1 cellular context compared by ENCODE assay signal in the genomic region with DNA sequence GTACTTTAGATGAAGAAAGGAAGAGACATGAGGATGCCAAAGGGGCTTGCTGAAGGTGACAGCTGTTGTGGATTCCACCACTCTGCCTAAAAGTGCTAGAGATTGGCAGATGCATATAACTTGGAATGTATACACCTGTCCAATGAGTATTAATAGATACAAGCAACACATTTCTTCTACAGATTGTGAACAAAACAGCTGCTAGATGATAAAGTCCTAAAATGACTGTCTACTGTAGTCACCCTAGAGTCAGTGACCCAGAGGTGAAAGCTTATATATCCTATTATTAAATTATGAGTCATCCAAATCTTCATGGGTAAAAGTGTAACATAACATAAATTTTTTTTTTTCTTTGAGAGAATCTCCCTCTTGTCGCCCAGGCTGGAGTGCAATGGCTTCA.
TF ChIP-seq lines count a peak whose summit lies in the region.

No MANE protein-coding gene starts in this region.

TF ChIP-seq in HCT116, 20 proteins besides CTCF, POLR2A, EP300 and RAD21 (continued from another document):
- TF ChIP-seq, protein P1, sequence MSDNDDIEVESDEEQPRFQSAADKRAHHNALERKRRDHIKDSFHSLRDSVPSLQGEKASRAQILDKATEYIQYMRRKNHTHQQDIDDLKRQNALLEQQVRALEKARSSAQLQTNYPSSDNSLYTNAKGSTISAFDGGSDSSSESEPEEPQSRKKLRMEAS (IDR thresholded peaks at IDR 0.05), result no peak
- TF ChIP-seq ZNF274 (IDR thresholded peaks at IDR 0.05; ENCODE audit: low read depth, low read length), result no peak
- TF ChIP-seq, protein P2, sequence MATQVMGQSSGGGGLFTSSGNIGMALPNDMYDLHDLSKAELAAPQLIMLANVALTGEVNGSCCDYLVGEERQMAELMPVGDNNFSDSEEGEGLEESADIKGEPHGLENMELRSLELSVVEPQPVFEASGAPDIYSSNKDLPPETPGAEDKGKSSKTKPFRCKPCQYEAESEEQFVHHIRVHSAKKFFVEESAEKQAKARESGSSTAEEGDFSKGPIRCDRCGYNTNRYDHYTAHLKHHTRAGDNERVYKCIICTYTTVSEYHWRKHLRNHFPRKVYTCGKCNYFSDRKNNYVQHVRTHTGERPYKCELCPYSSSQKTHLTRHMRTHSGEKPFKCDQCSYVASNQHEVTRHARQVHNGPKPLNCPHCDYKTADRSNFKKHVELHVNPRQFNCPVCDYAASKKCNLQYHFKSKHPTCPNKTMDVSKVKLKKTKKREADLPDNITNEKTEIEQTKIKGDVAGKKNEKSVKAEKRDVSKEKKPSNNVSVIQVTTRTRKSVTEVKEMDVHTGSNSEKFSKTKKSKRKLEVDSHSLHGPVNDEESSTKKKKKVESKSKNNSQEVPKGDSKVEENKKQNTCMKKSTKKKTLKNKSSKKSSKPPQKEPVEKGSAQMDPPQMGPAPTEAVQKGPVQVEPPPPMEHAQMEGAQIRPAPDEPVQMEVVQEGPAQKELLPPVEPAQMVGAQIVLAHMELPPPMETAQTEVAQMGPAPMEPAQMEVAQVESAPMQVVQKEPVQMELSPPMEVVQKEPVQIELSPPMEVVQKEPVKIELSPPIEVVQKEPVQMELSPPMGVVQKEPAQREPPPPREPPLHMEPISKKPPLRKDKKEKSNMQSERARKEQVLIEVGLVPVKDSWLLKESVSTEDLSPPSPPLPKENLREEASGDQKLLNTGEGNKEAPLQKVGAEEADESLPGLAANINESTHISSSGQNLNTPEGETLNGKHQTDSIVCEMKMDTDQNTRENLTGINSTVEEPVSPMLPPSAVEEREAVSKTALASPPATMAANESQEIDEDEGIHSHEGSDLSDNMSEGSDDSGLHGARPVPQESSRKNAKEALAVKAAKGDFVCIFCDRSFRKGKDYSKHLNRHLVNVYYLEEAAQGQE (IDR thresholded peaks at IDR 0.05; ENCODE audit: low read depth), result no peak
- TF ChIP-seq EZH2phosphoT487 (IDR thresholded peaks at IDR 0.05; ENCODE audit: borderline replicate concordance), result no peak
- no peak for TF ChIP-seq ELF1 (IDR thresholded peaks at IDR 0.05; ENCODE audit: borderline replicate concordance, low read depth)
- TF ChIP-seq, protein P3, sequence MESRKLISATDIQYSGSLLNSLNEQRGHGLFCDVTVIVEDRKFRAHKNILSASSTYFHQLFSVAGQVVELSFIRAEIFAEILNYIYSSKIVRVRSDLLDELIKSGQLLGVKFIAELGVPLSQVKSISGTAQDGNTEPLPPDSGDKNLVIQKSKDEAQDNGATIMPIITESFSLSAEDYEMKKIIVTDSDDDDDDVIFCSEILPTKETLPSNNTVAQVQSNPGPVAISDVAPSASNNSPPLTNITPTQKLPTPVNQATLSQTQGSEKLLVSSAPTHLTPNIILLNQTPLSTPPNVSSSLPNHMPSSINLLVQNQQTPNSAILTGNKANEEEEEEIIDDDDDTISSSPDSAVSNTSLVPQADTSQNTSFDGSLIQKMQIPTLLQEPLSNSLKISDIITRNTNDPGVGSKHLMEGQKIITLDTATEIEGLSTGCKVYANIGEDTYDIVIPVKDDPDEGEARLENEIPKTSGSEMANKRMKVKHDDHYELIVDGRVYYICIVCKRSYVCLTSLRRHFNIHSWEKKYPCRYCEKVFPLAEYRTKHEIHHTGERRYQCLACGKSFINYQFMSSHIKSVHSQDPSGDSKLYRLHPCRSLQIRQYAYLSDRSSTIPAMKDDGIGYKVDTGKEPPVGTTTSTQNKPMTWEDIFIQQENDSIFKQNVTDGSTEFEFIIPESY (IDR thresholded peaks at IDR 0.05; ENCODE audit: extremely low read depth, insufficient replicate concordance, low read length), result no peak
- no peak for TF ChIP-seq CBX3 (IDR thresholded peaks at IDR 0.05; ENCODE audit: low read depth)
- no peak for TF ChIP-seq POLR2AphosphoS5 (IDR thresholded peaks at IDR 0.05; ENCODE audit: low read depth, low read length)
